Comparison of ENCODE assay signal across 11 cellular contexts in the genomic region with DNA sequence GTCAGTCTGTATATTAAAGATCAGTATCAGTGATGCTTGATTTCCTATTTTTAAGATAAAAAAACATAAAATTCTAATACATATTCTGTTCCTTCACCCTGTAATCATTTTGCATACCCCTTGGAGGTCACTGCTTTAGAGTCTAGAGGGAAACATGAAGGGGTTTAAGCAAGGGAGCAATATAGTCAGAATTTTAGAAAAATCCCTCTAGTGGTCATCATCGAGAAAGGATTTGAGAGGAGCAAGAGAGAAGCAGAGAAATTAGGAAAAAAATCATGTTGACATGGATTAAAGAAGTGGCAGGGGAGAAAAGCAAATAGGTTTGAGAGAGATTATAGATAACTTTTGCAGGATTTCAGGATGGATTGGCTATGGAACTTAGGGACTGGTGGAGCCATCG. TPM values are rescaled to one million over a fixed set of nuclear protein-coding genes. Genes with fewer than 3 reads are reported as not detected.
A peak's percentile ranks its signal among the peaks of the same experiment; 100 is the strongest.
DNase-seq lines count a peak whose midpoint lies in the region; ATAC-seq and TF ChIP-seq lines count a peak whose summit lies in the region.
"Had no signal": no experiment of that assay in that cellular context is flagged by ENCODE, and none has a peak within 500 bp of the region (broad histone marks: within the 10 kb centered on the region; RNA-seq: fewer than 3 reads in every experiment).

No MANE protein-coding gene starts in this region.

- no peak overlapping the region for H3K27ac Mint-ChIP-seq in CD8-positive, alpha-beta T cell
- H3K27ac Mint-ChIP-seq: natural killer cell treated with Interleukin-12 subunit alpha and Interleukin-12 subunit beta and Interleukin-15 and Interleukin-18, amount 100 ng/mL, for 72 hours had no signal

- no peaks in the 10 kb centered on the region for H3K9me3 Mint-ChIP-seq in CD8-positive, alpha-beta T cell
- H3K9me3 Mint-ChIP-seq: activated T-cell treated with anti-CD3 and anti-CD28 coated beads, Interleukin-2, amount 50 U/mL, for 4 hours; natural killer cell treated with Interleukin-12 subunit alpha and Interleukin-12 subunit beta and Interleukin-15 and Interleukin-18, amount 100 ng/mL, for 72 hours had no signal

- no peak overlapping the region for H3K27ac ChIP-seq in CD8-positive, alpha-beta T cell (ENCODE audit: low read depth, low read length)
- no peak overlapping the region for H3K27ac ChIP-seq in liver (ENCODE audit: low read depth in 1 of 2, low read length in 2 of 2)
- H3K27ac ChIP-seq: KMS-11 had no signal

- in situ Hi-C loops in KBM-7 (cut with MboI; ENCODE audit: low pct_unique_long_range_greater_than_20kb, low sequenced_read_pairs) (no loop called here), astrocyte of the cerebellum (cut with HindIII; ENCODE audit: low sequenced_read_pairs) (no loop called here)

- peaks cover 15% of the 10 kb centered on the region for H3K4me1 Mint-ChIP-seq in CD8-positive, alpha-beta T cell (ENCODE audit: low read depth)

- peak; percentile 45 to 68 for TF ChIP-seq RAD21 in liver (IDR thresholded peaks at IDR 0.05)

- no peaks in the 10 kb centered on the region for H3K27me3 ChIP-seq in CD8-positive, alpha-beta T cell (ENCODE audit: insufficient read depth, low read length)
- no peaks in the 10 kb centered on the region for H3K27me3 ChIP-seq in liver (ENCODE audit: control insufficient read depth in 4 of 4, insufficient read depth in 4 of 4, low read length in 3 of 4)

- ATAC-seq in CD8-positive, alpha-beta T cell = no peak
- ATAC-seq in HG02973 (IDR thresholded peaks at IDR 0.05; ENCODE audit: unreplicated experiment) (no peak), HG02763 (IDR thresholded peaks at IDR 0.05; ENCODE audit: unreplicated experiment) (no peak)
- ATAC-seq: activated T-cell treated with anti-CD3 and anti-CD28 coated beads, Interleukin-2, amount 50 U/mL, for 4 hours; natural killer cell treated with Interleukin-12 subunit alpha and Interleukin-12 subunit beta and Interleukin-15 and Interleukin-18, amount 100 ng/mL, for 72 hours had no signal

- H3K4me1 ChIP-seq in CD8-positive, alpha-beta T cell (ENCODE audit: insufficient read depth, low read length) = peaks cover 5% of the 10 kb centered on the region
- H3K4me1 ChIP-seq in liver (ENCODE audit: control insufficient read depth in 4 of 4, insufficient read depth in 4 of 4, low read length in 3 of 4) = peaks cover 16 to 25% (median 22%) of the 10 kb centered on the region in 4 donors

- no peaks in the 10 kb centered on the region for H3K27me3 Mint-ChIP-seq in CD8-positive, alpha-beta T cell (ENCODE audit: low read depth)

- no peak overlapping the region for H3K4me3 Mint-ChIP-seq in CD8-positive, alpha-beta T cell
- H3K4me3 Mint-ChIP-seq: activated T-cell treated with anti-CD3 and anti-CD28 coated beads, Interleukin-2, amount 50 U/mL, for 4 hours; natural killer cell treated with Interleukin-12 subunit alpha and Interleukin-12 subunit beta and Interleukin-15 and Interleukin-18, amount 100 ng/mL, for 72 hours had no signal

- no peak for DNase-seq in CD8-positive, alpha-beta T cell
- DNase-seq in KBM-7 = peak; percentile 42
- DNase-seq in astrocyte of the cerebellum (ENCODE audit: low read depth) = no peak
- DNase-seq in KG1 (lab: John Stamatoyannopoulos, UW) = no peak
- DNase-seq in 8988T = no peak
- DNase-seq: activated T-cell treated with anti-CD3 and anti-CD28 coated beads, Interleukin-2, amount 50 U/mL, for 4 hours had no signal

- no peak overlapping the region for H3K4me3 ChIP-seq in CD8-positive, alpha-beta T cell (ENCODE audit: low read depth, low read length)
- H3K4me3 ChIP-seq in astrocyte of the cerebellum (ENCODE audit: low read depth, low read length) (no peak overlapping the region), liver (ENCODE audit: low read depth in 1 of 3, low read length in 3 of 3) (no peak overlapping the region)

- H3K9me3 ChIP-seq in CD8-positive, alpha-beta T cell (ENCODE audit: low read length) = no peaks in the 10 kb centered on the region
- no peaks in the 10 kb centered on the region for H3K9me3 ChIP-seq in liver (ENCODE audit: control insufficient read depth in 4 of 4, low read length in 3 of 4)

- peak; percentile 12 for TF ChIP-seq CTCF in CD8-positive, alpha-beta T cell (IDR thresholded peaks at IDR 0.05)
- TF ChIP-seq CTCF in astrocyte of the cerebellum (IDR thresholded peaks at IDR 0.05; ENCODE audit: low read depth, low read length, missing control alignments) (peak; percentile 39), liver (IDR thresholded peaks at IDR 0.05; ENCODE audit: low read depth, low read length, missing input control) (peak; percentile 33)

- H3K36me3 Mint-ChIP-seq in CD8-positive, alpha-beta T cell = peaks cover 11% of the 10 kb centered on the region
- H3K36me3 Mint-ChIP-seq: natural killer cell treated with Interleukin-12 subunit alpha and Interleukin-12 subunit beta and Interleukin-15 and Interleukin-18, amount 100 ng/mL, for 72 hours had no signal

- H3K9ac ChIP-seq in liver (ENCODE audit: low read depth in 1 of 2, low read length in 2 of 2) = no peak overlapping the region
- H3K9ac ChIP-seq: KMS-11 had no signal

- WGBS in liver = 43% methylated on average over 2 of the region's 2 CpGs

- POLR2A ChIA-PET in CD8-positive, alpha-beta T cell (lab: Charles Lee) = interaction anchor here (1.1 kb wide), 1 partner anchor 12 kb away, joined by 3 read pairs; no protein-coding TSS in a partner anchor

- no peaks in the 10 kb centered on the region for H3K36me3 ChIP-seq in CD8-positive, alpha-beta T cell (ENCODE audit: insufficient read depth, low read length)
- H3K36me3 ChIP-seq in liver (ENCODE audit: control insufficient read depth in 4 of 4, insufficient read depth in 3 of 4, low read depth in 1 of 4, low read length in 3 of 4) = peaks cover 0 to 3% (median under 1%) of the 10 kb centered on the region in 4 donors

- intact Hi-C loops in CD8-positive, alpha-beta T cell (cut with DNase I, micrococcal nuclease) = loop anchor here (5.0 to 10.0 kb wide), 3 partner anchors 46 to 1804 kb away; no protein-coding TSS in a partner anchor

- CTCF ChIA-PET in CD8-positive, alpha-beta T cell (lab: Charles Lee) = interaction anchor here (1.3 kb wide), 1 partner anchor 120 kb away, joined by 3 read pairs; no protein-coding TSS in a partner anchor

TF ChIP-seq in liver, 16 proteins besides CTCF, POLR2A, EP300 and RAD21:
- TF ChIP-seq FOXA1 (IDR thresholded peaks at IDR 0.05) (no peak), REST (IDR thresholded peaks at IDR 0.05) (no peak), YY1 (IDR thresholded peaks at IDR 0.05) (no peak)

RNA-seq across cellular contexts. Expression of gene APEX2, which starts 11.1 kb away (rescaled TPM):
- 1 to 10 TPM; 6.6 to 7.5 TPM for total RNA-seq in CD8-positive, alpha-beta T cell
- 1 to 10 TPM; 5.0 to 6.5 TPM for total RNA-seq in liver
- polyA plus RNA-seq in liver = 1 to 10 TPM; 6.9 to 8.6 TPM

RNA-seq across cellular contexts. Expression of gene PFKFB1, which starts 17.3 kb away (rescaled TPM):
- under 1 TPM; 0.25 to 0.38 TPM for total RNA-seq in CD8-positive, alpha-beta T cell
- total RNA-seq in liver = 10 to 100 TPM in 1 of 2 donors, 1 to 10 TPM in 1; 2.9 to 19.2 TPM
- 10 to 100 TPM in 1 of 2 donors, 1 to 10 TPM in 1; 4.4 to 10.2 TPM for polyA plus RNA-seq in liver

RNA-seq across cellular contexts. Expression of gene ALAS2, which starts 19.5 kb away (rescaled TPM):
- not detected for total RNA-seq in CD8-positive, alpha-beta T cell
- total RNA-seq in liver = 1,000 to 10,000 TPM in 1 of 2 donors, not detected in 1; 1,807 TPM
- under 1 TPM in 1 of 2 donors, not detected in 1; 0.21 TPM for polyA plus RNA-seq in liver
- total RNA-seq: activated T-cell treated with anti-CD3 and anti-CD28 coated beads, Interleukin-2, amount 50 U/mL, for 4 hours; natural killer cell treated with Interleukin-12 subunit alpha and Interleukin-12 subunit beta and Interleukin-15 and Interleukin-18, amount 100 ng/mL, for 72 hours had no signal
